14 cellular contexts compared by ENCODE assay signal in the genomic region with DNA sequence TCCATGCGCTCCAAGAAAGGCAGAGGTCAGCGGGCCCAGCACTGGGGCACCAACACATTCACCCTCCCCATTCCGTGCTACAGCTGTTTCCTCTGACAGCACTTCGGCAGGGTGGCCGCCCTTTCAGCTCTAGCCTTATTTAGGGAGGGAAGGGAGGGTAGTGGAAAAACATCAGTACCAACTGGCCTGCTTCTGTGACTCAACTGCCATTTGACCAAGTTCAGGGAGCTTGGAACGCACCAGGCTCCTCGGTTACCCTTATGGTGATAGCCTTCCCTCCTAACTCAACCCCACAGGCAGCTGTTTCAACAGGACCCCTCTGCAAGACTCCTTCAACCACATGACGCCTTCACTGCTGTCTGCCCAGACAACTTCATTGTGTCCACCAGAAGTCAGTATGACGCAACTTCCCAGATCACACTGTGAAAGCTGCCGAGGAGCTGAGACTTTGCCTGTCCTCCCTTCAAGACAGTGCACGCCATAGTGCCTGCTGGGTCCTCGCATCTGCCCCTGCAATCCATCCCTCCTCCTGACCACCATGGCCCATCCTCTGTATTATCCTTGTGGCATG.
DNase-seq lines count a peak whose midpoint lies in the region; ATAC-seq, FAIRE-seq and TF ChIP-seq lines count a peak whose summit lies in the region.
"Had no signal": no experiment of that assay in that cellular context is flagged by ENCODE, and none has a peak within 500 bp of the region (broad histone marks: within the 10 kb centered on the region; RNA-seq: fewer than 3 reads in every experiment).

No MANE protein-coding gene starts in this region.

- no peaks in the 10 kb centered on the region for H4K20me1 ChIP-seq in H1 (replicated peaks in 1 of 2; ENCODE audit: control insufficient read depth in 1 of 2, insufficient read depth in 2 of 2, low read length in 2 of 2)

- no peak overlapping the region for H3K4me2 ChIP-seq in H1 (ENCODE audit: insufficient read depth in 1 of 2, low read depth in 2 of 2, low read length in 2 of 2)
- H3K4me2 ChIP-seq in mesenchymal stem cell (ENCODE audit: low read length, poor library complexity, severe bottlenecking) = no peak overlapping the region

- H2AFZ ChIP-seq in H1 (ENCODE audit: low read length) (no peak overlapping the region), mesenchymal stem cell (ENCODE audit: low read depth, low read length) (no peak overlapping the region)

- H3K23ac ChIP-seq in H1 (ENCODE audit: insufficient read length) (no peak overlapping the region), mesenchymal stem cell (ENCODE audit: low read length in 2 of 2) (no peak overlapping the region)

- peak overlapping the region; percentile 73 for H3K18ac ChIP-seq in H1 (ENCODE audit: extremely low read depth, low read length)
- peak overlapping the region; percentile 47 to 86 for H3K18ac ChIP-seq in mesenchymal stem cell (ENCODE audit: low read depth in 1 of 2, low read length in 2 of 2)

- no peak overlapping the region for H4K91ac ChIP-seq in H1 (replicated peaks; ENCODE audit: insufficient read length, low read length)
- peak overlapping the region; percentile 86 for H4K91ac ChIP-seq in mesenchymal stem cell (ENCODE audit: low read length)

- no peak overlapping the region for H3K56ac ChIP-seq in H1 (replicated peaks; ENCODE audit: insufficient read length, low read depth, low read length)

- H3K9ac ChIP-seq in H1 (replicated peaks in 1 of 4; ENCODE audit: extremely low read depth in 1 of 4, low read depth in 3 of 4, low read length in 3 of 4) (no peak overlapping the region), mesenchymal stem cell (ENCODE audit: low read length) (no peak overlapping the region)

- H3K4me1 Mint-ChIP-seq in natural killer cell = no peaks in the 10 kb centered on the region

- H3K27me3 Mint-ChIP-seq in natural killer cell (ENCODE audit: low read depth in 2 of 2) = peaks cover 0 to 6% of the 10 kb centered on the region in 2 donors
- H3K27me3 Mint-ChIP-seq: activated CD8-positive, alpha-beta T cell treated with anti-CD3 and anti-CD28 coated beads for 36 hours had no signal

- peak overlapping the region in 1 of 2 donors; percentile 44 for H3K27ac Mint-ChIP-seq in natural killer cell
- H3K27ac Mint-ChIP-seq: activated CD8-positive, alpha-beta T cell treated with anti-CD3 and anti-CD28 coated beads for 36 hours had no signal

- no peak for TF ChIP-seq RAD21 in H1 (IDR thresholded peaks at IDR 0.05 in 1 of 2, conservative IDR thresholded peaks at IDR 0.05 in 1 of 2; ENCODE audit: low read depth in 2 of 2, low read length in 2 of 2)

- intact Hi-C loops in Panc1 (cut with micrococcal nuclease; ENCODE audit: unreplicated experiment) = no loop called here
- intact Hi-C loops in natural killer cell (cut with micrococcal nuclease) = no loop called here

- H3K4me3 ChIP-seq in Panc1 (ENCODE audit: low read depth in 2 of 2, low read length in 2 of 2) (no peak overlapping the region), H1 (ENCODE audit: extremely low read depth in 1 of 4, insufficient read depth in 2 of 4, low read depth in 3 of 4, low read length in 4 of 4) (no peak overlapping the region), mesenchymal stem cell (ENCODE audit: insufficient read depth in 1 of 2, low read depth in 1 of 2, low read length in 2 of 2) (no peak overlapping the region), suprapubic skin (no peak overlapping the region), H7 (ENCODE audit: insufficient read depth, low read depth, low read length) (no peak overlapping the region)
- H3K4me3 ChIP-seq: testis had no signal

- in situ Hi-C loops in Panc1 (cut with HindIII; ENCODE audit: low pct_unique_long_range_greater_than_20kb, low sequenced_read_pairs) = no loop called here

- H2BK20ac ChIP-seq in H1 (ENCODE audit: low read length) = no peak overlapping the region

- no TSS peak for BruUV-seq in Panc1 (replicated peaks; lab: Mats Ljungman, UMichigan)

- POLR2A ChIA-PET in Panc1 (lab: Charles Lee) (interaction anchor here (0.9 kb wide), 1 partner anchor 35 kb away, joined by 3 read pairs; no protein-coding TSS in a partner anchor), H1 (lab: Charles Lee; ENCODE audit: partially characterized antibody) (interaction anchor here (1.2 to 3.0 kb wide), 5 partner anchors 14 to 180 kb away, joined by 3 to 8 read pairs (median 3); no protein-coding TSS in a partner anchor)

- CTCF ChIA-PET in Panc1 (lab: Charles Lee) (no interaction called here), H1 (lab: Charles Lee; ENCODE audit: partially characterized antibody) (interaction anchor here (0.6 to 11.1 kb wide), 8 partner anchors 9 to 188 kb away, joined by 3 to 180 read pairs (median 5); no protein-coding TSS in a partner anchor)

- H3K27ac ChIP-seq in Panc1 (ENCODE audit: low read length) = peak overlapping the region; percentile 96
- 0 out of 2 replicates have a peak overlapping the region, but pooled peaks have one; percentile 10 for H3K27ac ChIP-seq in H1 (ENCODE audit: low read depth, low read length)
- H3K27ac ChIP-seq in mesenchymal stem cell (ENCODE audit: low read length, poor library complexity, severe bottlenecking) = peak overlapping the region; percentile 2
- H3K27ac ChIP-seq in suprapubic skin = no peak overlapping the region

- H2BK5ac ChIP-seq in H1 (ENCODE audit: low read depth, low read length) = peak overlapping the region; percentile 71
- H2BK5ac ChIP-seq in mesenchymal stem cell (ENCODE audit: low read depth, low read length, poor library complexity, severe bottlenecking) = no peak overlapping the region

- peaks cover 4% of the 10 kb centered on the region for H3K36me3 ChIP-seq in Panc1 (ENCODE audit: control insufficient read depth, insufficient read depth, low read length)
- H3K36me3 ChIP-seq in H1 (ENCODE audit: control insufficient read depth in 2 of 4, insufficient read depth in 4 of 4, low read length in 3 of 4) = peaks cover 0 to 3% (median 0%) of the 10 kb centered on the region in 4 experiments; a peak in 3 of 8 replicates
- peaks cover 53 to 63% of the 10 kb centered on the region in 2 experiments for H3K36me3 ChIP-seq in mesenchymal stem cell (ENCODE audit: control insufficient read depth in 1 of 2, insufficient read depth in 2 of 2, low read depth in 1 of 2, low read length in 2 of 2)
- peaks cover 27% of the 10 kb centered on the region for H3K36me3 ChIP-seq in suprapubic skin
- H3K36me3 ChIP-seq in H7 (replicated peaks; ENCODE audit: control insufficient read depth, insufficient read depth, low read length) = peaks cover 2% of the 10 kb centered on the region

- ATAC-seq in Panc1 (no peak), natural killer cell (no peak)
- ATAC-seq: activated CD8-positive, alpha-beta T cell treated with anti-CD3 and anti-CD28 coated beads for 36 hours had no signal

- no peak for DNase-seq in Panc1 (ENCODE audit: low read depth, low spot score)
- DNase-seq in H1 (ENCODE audit: low read depth in 1 of 2, low spot score in 2 of 2) = no peak
- peak; percentile 66 for DNase-seq in mesenchymal stem cell
- DNase-seq in suprapubic skin (ENCODE audit: low spot score in 2 of 2) = peak; percentile 48 to 64
- no peak for DNase-seq in H7
- DNase-seq in LoVo (ENCODE audit: low spot score) = no peak
- no peak for DNase-seq in SW 1271 (lab: John Stamatoyannopoulos, UW)
- DNase-seq in natural killer cell = no peak
- DNase-seq: activated CD8-positive, alpha-beta T cell treated with anti-CD3 and anti-CD28 coated beads for 36 hours; amniotic stem cell; DMS53; NCI-H2227 treated with DMSO at 0.1 percent for 48 hours; stimulated activated CD4-positive, alpha-beta T cell treated with anti-CD3 and anti-CD28 coated beads, Interleukin-2, amount 100 ng/mL, for 48 hours; testis had no signal

- no peaks in the 10 kb centered on the region for H3K79me2 ChIP-seq in H1 (ENCODE audit: control insufficient read depth in 1 of 2, insufficient read depth in 2 of 2, low read length in 2 of 2)

- no peak overlapping the region for H3K14ac ChIP-seq in H1 (ENCODE audit: insufficient read length)
- H3K14ac ChIP-seq in mesenchymal stem cell (ENCODE audit: low read length in 2 of 2) = peak overlapping the region in 1 of 2 experiments; percentile 57

- TF ChIP-seq POLR2A in H1 (IDR thresholded peaks at IDR 0.05; ENCODE audit: control extremely low read depth in 1 of 2, low read depth in 2 of 2, low read length in 2 of 2) (no peak), suprapubic skin (IDR thresholded peaks at IDR 0.05) (no peak)

- H2BK15ac ChIP-seq in H1 (ENCODE audit: low read length) (peak overlapping the region; percentile 31; the same call in 1 of the 2 replicates), mesenchymal stem cell (ENCODE audit: low read depth, poor library complexity, severe bottlenecking) (no peak overlapping the region)

- no peaks in the 10 kb centered on the region for H3K23me2 ChIP-seq in H1 (ENCODE audit: low read depth, low read length)

- H3K27me3 ChIP-seq in Panc1 (ENCODE audit: control insufficient read depth, insufficient read depth, low read length) (no peaks in the 10 kb centered on the region), H1 (replicated peaks in 1 of 4; ENCODE audit: control insufficient read depth in 3 of 4, extremely low read depth in 1 of 4, insufficient read depth in 3 of 4, low read length in 3 of 4) (no peaks in the 10 kb centered on the region), mesenchymal stem cell (ENCODE audit: control insufficient read depth in 1 of 2, insufficient read depth in 1 of 2, low read length in 2 of 2) (no peaks in the 10 kb centered on the region), suprapubic skin (no peaks in the 10 kb centered on the region), H7 (ENCODE audit: control insufficient read depth, insufficient read depth, low read length) (no peaks in the 10 kb centered on the region)
- H3K27me3 ChIP-seq: testis had no signal

- WGBS in H1 (ENCODE audit: extremely low coverage in 1 of 2, insufficient coverage in 1 of 2, insufficient read length in 1 of 2, insufficient replicate concordance in 2 of 2, low coverage in 1 of 2, low lambda C conversion rate in 2 of 2, missing lambda C conversion rate in 1 of 2), 2 experiments = 84% methylated on average over 12 of the region's 12 CpGs; no CpG with 5 or more reads in 1 of the 2 experiments
- WGBS in mesenchymal stem cell = 77% methylated on average over 10 of the region's 12 CpGs
- 85% methylated on average over 12 of the region's 12 CpGs for WGBS in suprapubic skin

- H3K79me1 ChIP-seq in H1 (ENCODE audit: low read depth, low read length) (no peaks in the 10 kb centered on the region; the same call in 1 of the 2 replicates), mesenchymal stem cell (replicated peaks; ENCODE audit: low read length, poor library complexity, severe bottlenecking) (peaks cover 29% of the 10 kb centered on the region)

- H3K4ac ChIP-seq in H1 (replicated peaks; ENCODE audit: insufficient read length, low read depth, low read length) (no peak overlapping the region), mesenchymal stem cell (ENCODE audit: low read depth in 1 of 2, low read length in 2 of 2) (no peak overlapping the region)

- TF ChIP-seq CTCF in Panc1 (IDR thresholded peaks at IDR 0.05) = no peak
- no peak for TF ChIP-seq CTCF in H1 (IDR thresholded peaks at IDR 0.05; ENCODE audit: control extremely low read depth in 1 of 3, insufficient read depth in 1 of 3, low read depth in 1 of 3, low read length in 3 of 3)
- no peak for TF ChIP-seq CTCF in suprapubic skin (IDR thresholded peaks at IDR 0.05)
- no peak for TF ChIP-seq CTCF in natural killer cell (IDR thresholded peaks at IDR 0.05)

- no peaks in the 10 kb centered on the region for H3K9me3 Mint-ChIP-seq in natural killer cell
- H3K9me3 Mint-ChIP-seq: activated CD8-positive, alpha-beta T cell treated with anti-CD3 and anti-CD28 coated beads for 36 hours had no signal

- H4K8ac ChIP-seq in H1 (ENCODE audit: extremely low read depth, insufficient read depth, low read length) = no peak overlapping the region; the same call in 1 of the 2 replicates
- peak overlapping the region; percentile 45 for H4K8ac ChIP-seq in mesenchymal stem cell (ENCODE audit: low read length)

- no peak overlapping the region for H4K5ac ChIP-seq in H1 (ENCODE audit: insufficient read length, low read depth, low read length)

- TF ChIP-seq EP300 in H1 (IDR thresholded peaks at IDR 0.05; ENCODE audit: borderline replicate concordance in 1 of 2, low read depth in 2 of 2, low read length in 2 of 2) = no peak
- TF ChIP-seq EP300 in suprapubic skin (IDR thresholded peaks at IDR 0.05) = no peak

- FAIRE-seq in H1 (lab: Jason Lieb, UNC) = no peak

- 0 out of 2 replicates have a peak overlapping the region, but pooled peaks have one; percentile 28 for H2BK12ac ChIP-seq in H1 (ENCODE audit: low read depth, low read length)
- peak overlapping the region; percentile 7 to 49 for H2BK12ac ChIP-seq in mesenchymal stem cell (ENCODE audit: low read length in 2 of 2)

- H3K4me1 ChIP-seq in Panc1 (ENCODE audit: control insufficient read depth, insufficient read depth, low read length) (peaks cover 59% of the 10 kb centered on the region), H1 (replicated peaks in 1 of 4; ENCODE audit: control insufficient read depth in 3 of 4, insufficient read depth in 4 of 4, low read length in 3 of 4) (peaks cover 11 to 31% (median 24%) of the 10 kb centered on the region in 4 experiments), mesenchymal stem cell (ENCODE audit: control insufficient read depth, insufficient read depth, low read depth, low read length) (peaks cover 48% of the 10 kb centered on the region), suprapubic skin (peaks cover 24% of the 10 kb centered on the region)

- H3K9me3 ChIP-seq in Panc1 (ENCODE audit: control insufficient read depth, insufficient read depth, low read depth, low read length) (no peaks in the 10 kb centered on the region), H1 (ENCODE audit: insufficient read depth in 2 of 2, low read depth in 1 of 2, low read length in 1 of 2) (no peaks in the 10 kb centered on the region), mesenchymal stem cell (ENCODE audit: control insufficient read depth, low read length) (peaks cover 12% of the 10 kb centered on the region), suprapubic skin (no peaks in the 10 kb centered on the region)
- H3K9me3 ChIP-seq: testis had no signal

- H2AK5ac ChIP-seq in H1 (ENCODE audit: low read depth, low read length) = 0 out of 2 replicates have a peak overlapping the region, but pooled peaks have one; percentile 41
- peak overlapping the region; percentile 24 for H2AK5ac ChIP-seq in mesenchymal stem cell (ENCODE audit: low read length, severe bottlenecking)

- H3K36me3 Mint-ChIP-seq in natural killer cell = no peaks in the 10 kb centered on the region

- no peak overlapping the region for H2BK120ac ChIP-seq in H1 (replicated peaks; ENCODE audit: low read depth, low read length)
- no peak overlapping the region for H2BK120ac ChIP-seq in mesenchymal stem cell (ENCODE audit: low read depth, low read length)

- H3K4me3 Mint-ChIP-seq in natural killer cell = no peak overlapping the region
- H3K4me3 Mint-ChIP-seq: activated CD8-positive, alpha-beta T cell treated with anti-CD3 and anti-CD28 coated beads for 36 hours had no signal

Comparison
In these comparisons a context has a peak if more than half of its experiments do, and no peak if none do; other contexts are left out.
1. DNase-seq: peak in mesenchymal stem cell (single experiment) and suprapubic skin (2 of 2); none in Panc1 (single experiment), H1 (0 of 2), H7 (single experiment), LoVo (single experiment), SW 1271 (0 of 2) and natural killer cell (single experiment).